ENCODE assay signal across 10 cellular contexts in genomic region chr1:22662318-22662717, GRCh38. TPM values are rescaled to one million over a fixed set of nuclear protein-coding genes. Genes with fewer than 3 reads are reported as not detected.
DNase-seq lines count a peak whose midpoint lies in the region; ATAC-seq and TF ChIP-seq lines count a peak whose summit lies in the region.
"Had no signal": no experiment of that assay in that cellular context is flagged by ENCODE, and none has a peak within 500 bp of the region (broad histone marks: within the 10 kb centered on the region; RNA-seq: fewer than 3 reads in every experiment).

No MANE protein-coding gene starts in this region.

- intact Hi-C loops in ovary (cut with DNase I): no loop called here

- WGBS in ovary, 3 donors: 71 to 77% (median 74%) methylated on average over 5 of the region's 5 CpGs

- no peaks in the 10 kb centered on the region for H3K9me3 Mint-ChIP-seq in endothelial cell (ENCODE audit: unreplicated experiment)

- no peaks in the 10 kb centered on the region for H3K27me3 ChIP-seq in ovary

- H3K4me1 ChIP-seq in ovary (ENCODE audit: insufficient read depth): no peaks in the 10 kb centered on the region

- H3K9me3 ChIP-seq in ovary: no peaks in the 10 kb centered on the region

- peak; percentile 61 for DNase-seq in DMS53 (lab: John Stamatoyannopoulos, UW)
- no peak for DNase-seq in DMS53 treated with DMSO at 0.1 percent for 48 hours (lab: John Stamatoyannopoulos, UW; ENCODE audit: unreplicated experiment)
- DNase-seq in NCI-H510A treated with DMSO at 0.1 percent for 48 hours (lab: John Stamatoyannopoulos, UW): peak; percentile 37
- DNase-seq in endothelial cell (ENCODE audit: low spot score): no peak
- peak; percentile 65 for DNase-seq in retina
- DNase-seq in stimulated activated CD4-positive, alpha-beta T cell treated with anti-CD3 and anti-CD28 coated beads, Interleukin-2, amount 100 ng/mL, for 24 hours: no peak
- no peak for DNase-seq in ovary
- DNase-seq: activated gamma-delta T cell had no signal

- no peaks in the 10 kb centered on the region for H3K4me1 Mint-ChIP-seq in endothelial cell (ENCODE audit: unreplicated experiment)

- no peaks in the 10 kb centered on the region for H3K36me3 Mint-ChIP-seq in endothelial cell (ENCODE audit: low read depth, unreplicated experiment)

- no peak overlapping the region for H3K4me3 ChIP-seq in ovary

- H3K27me3 Mint-ChIP-seq in endothelial cell (ENCODE audit: unreplicated experiment): peaks cover 14% of the 10 kb centered on the region

- TF ChIP-seq CTCF in endothelial cell (IDR thresholded peaks at IDR 0.05; ENCODE audit: unreplicated experiment) (no peak), ovary (IDR thresholded peaks at IDR 0.05) (no peak)

- no peak for ATAC-seq in HG03342 (IDR thresholded peaks at IDR 0.05; ENCODE audit: unreplicated experiment)

- TF ChIP-seq EP300 in ovary (IDR thresholded peaks at IDR 0.05): no peak

- H3K27ac Mint-ChIP-seq in endothelial cell (ENCODE audit: unreplicated experiment): peak overlapping the region; percentile 53

- H3K4me3 Mint-ChIP-seq in endothelial cell (ENCODE audit: unreplicated experiment): no peak overlapping the region

- H3K36me3 ChIP-seq in ovary: no peaks in the 10 kb centered on the region

- no peak for TF ChIP-seq POLR2A in ovary (IDR thresholded peaks at IDR 0.05)

- no peak overlapping the region for H3K27ac ChIP-seq in ovary

RNA-seq across cellular contexts. Expression of gene C1QB, which starts 9.3 kb away (rescaled TPM):
- total RNA-seq in endothelial cell (ENCODE audit: unreplicated experiment): not detected
- 100 to 1,000 TPM in 4 of 7 donors, 10 to 100 TPM in 3; 26.5 to 206 (median 117) TPM for total RNA-seq in ovary
- polyA plus RNA-seq in ovary: 10 to 100 TPM; 85.4 to 96.7 TPM
- polyA plus RNA-seq: neural cell had no signal

RNA-seq across cellular contexts. Expression of gene C1QC, which starts 18.9 kb away (rescaled TPM):
- total RNA-seq in endothelial cell (ENCODE audit: unreplicated experiment) (not detected), ovary (100 to 1,000 TPM in 2 of 7 donors, 10 to 100 TPM in 5; 30.2 to 136 (median 51.1) TPM)
- 10 to 100 TPM; 31.4 to 52.8 TPM for polyA plus RNA-seq in ovary
- polyA plus RNA-seq: neural cell had no signal

RNA-seq across cellular contexts. Expression of gene C1QA, which starts 25.9 kb away (rescaled TPM):
- not detected for total RNA-seq in endothelial cell (ENCODE audit: unreplicated experiment)
- total RNA-seq in ovary: 10 to 100 TPM; 26.8 to 87.0 (median 52.7) TPM
- 10 to 100 TPM; 43.7 to 89.6 TPM for polyA plus RNA-seq in ovary
- polyA plus RNA-seq: neural cell had no signal

RNA-seq across cellular contexts. Expression of gene EPHB2, which starts 48.3 kb away (rescaled TPM):
- 10.7 TPM for total RNA-seq in endothelial cell (ENCODE audit: unreplicated experiment)
- total RNA-seq in ovary: 10 to 100 TPM in 5 of 7 donors, 1 to 10 TPM in 2; 2.5 to 55.1 (median 20.9) TPM
- polyA plus RNA-seq in ovary: 1 to 10 TPM; 3.1 to 5.1 TPM

Comparison
In these comparisons a context has a peak if more than half of its experiments do, and no peak if none do; other contexts are left out.
1. DNase-seq: peak in DMS53 (single experiment), NCI-H510A treated with DMSO at 0.1 percent for 48 hours (single experiment) and retina (single experiment); none in DMS53 treated with DMSO at 0.1 percent for 48 hours (single experiment), endothelial cell (single experiment), stimulated activated CD4-positive, alpha-beta T cell treated with anti-CD3 and anti-CD28 coated beads, Interleukin-2, amount 100 ng/mL, for 24 hours (0 of 2) and ovary (0 of 5).
2. RNA of gene C1QB, which starts 9.3 kb away (total RNA-seq): 26.5 to 206 TPM in ovary; not detected in endothelial cell (single experiment); every median in the first group is over 10 times any median in the second.
3. RNA of gene C1QC, which starts 18.9 kb away (total RNA-seq): 30.2 to 136 TPM in ovary; not detected in endothelial cell (single experiment); every median in the first group is over 10 times any median in the second.
4. RNA of gene C1QA, which starts 25.9 kb away (total RNA-seq): 26.8 to 87.0 TPM in ovary; not detected in endothelial cell (single experiment); every median in the first group is over 10 times any median in the second.